8 cellular contexts compared by ENCODE assay signal in genomic region chr3:37243811-37244748, GRCh38. TPM values are rescaled to one million over a fixed set of nuclear protein-coding genes. Genes with fewer than 3 reads are reported as not detected.
A peak's percentile ranks its signal among the peaks of the same experiment; 100 is the strongest.
DNase-seq lines count a peak whose midpoint lies in the region; ATAC-seq and TF ChIP-seq lines count a peak whose summit lies in the region.

No MANE protein-coding gene starts in this region.

- peak overlapping the region; percentile 99 for H3K4me3 ChIP-seq in epithelial cell of esophagus (ENCODE audit: low read length)

- no peaks in the 10 kb centered on the region for H3K27me3 ChIP-seq in CD4-positive, alpha-beta T cell (ENCODE audit: control insufficient read depth, insufficient read depth, low read length)

- peak overlapping the region; percentile 89 for H3K4me3 Mint-ChIP-seq in CD4-positive, alpha-beta T cell
- peak overlapping the region; percentile 94 for H3K4me3 Mint-ChIP-seq in mesothelial cell of epicardium

- TF ChIP-seq CTCF in CD4-positive, alpha-beta T cell (IDR thresholded peaks at IDR 0.05): no peak
- TF ChIP-seq CTCF in epithelial cell of esophagus (IDR thresholded peaks at IDR 0.05; ENCODE audit: insufficient read depth, low read depth, low read length, missing control alignments) (no peak), mesothelial cell of epicardium (IDR thresholded peaks at IDR 0.05; ENCODE audit: unreplicated experiment) (no peak)

- peaks cover 64% of the 10 kb centered on the region for H3K4me1 Mint-ChIP-seq in CD4-positive, alpha-beta T cell (ENCODE audit: low read depth)
- H3K4me1 Mint-ChIP-seq in mesothelial cell of epicardium: peaks cover 30% of the 10 kb centered on the region

- CTCF ChIA-PET in CD4-positive, alpha-beta T cell (lab: Charles Lee): no interaction called here

- H3K27ac ChIP-seq in CD4-positive, alpha-beta T cell (ENCODE audit: low read depth, low read length): peak overlapping the region; percentile 85

- POLR2A ChIA-PET in CD4-positive, alpha-beta T cell (lab: Charles Lee): no interaction called here

- no peaks in the 10 kb centered on the region for H3K27me3 Mint-ChIP-seq in CD4-positive, alpha-beta T cell
- H3K27me3 Mint-ChIP-seq in mesothelial cell of epicardium (ENCODE audit: low read depth): no peaks in the 10 kb centered on the region

- peak overlapping the region; percentile 87 for H3K27ac Mint-ChIP-seq in CD4-positive, alpha-beta T cell
- H3K27ac Mint-ChIP-seq in mesothelial cell of epicardium: peak overlapping the region; percentile 99

- peaks cover 28% of the 10 kb centered on the region for H3K36me3 Mint-ChIP-seq in CD4-positive, alpha-beta T cell (ENCODE audit: low read depth)
- no peaks in the 10 kb centered on the region for H3K36me3 Mint-ChIP-seq in mesothelial cell of epicardium

- no peak for ATAC-seq in CD4-positive, alpha-beta T cell (ENCODE audit: poor library complexity)
- ATAC-seq in GM21447 (IDR thresholded peaks at IDR 0.05; ENCODE audit: unreplicated experiment) (peak; percentile 51), HG03354 (IDR thresholded peaks at IDR 0.05; ENCODE audit: poor library complexity, severe bottlenecking, unreplicated experiment) (no peak)

- no peaks in the 10 kb centered on the region for H3K9me3 Mint-ChIP-seq in CD4-positive, alpha-beta T cell
- no peaks in the 10 kb centered on the region for H3K9me3 Mint-ChIP-seq in mesothelial cell of epicardium

- peak in 7 of 10 experiments; percentile 1 to 44 (median 8) for DNase-seq in CD4-positive, alpha-beta T cell
- DNase-seq in MV-4-11 (lab: John Stamatoyannopoulos, UW) (peak; percentile 29), epithelial cell of esophagus (ENCODE audit: low read depth) (peak; percentile 93), mesothelial cell of epicardium (ENCODE audit: low spot score in 2 of 2, unreplicated experiment in 2 of 2) (peak; percentile 43 to 79)
- peak; percentile 42 for DNase-seq in activated CD8-positive, alpha-beta memory T cell treated with anti-CD3 and anti-CD28 coated beads, Interleukin-2, amount 50 U/mL, for 4 hours
- peak; percentile 12 to 37 for DNase-seq in stimulated activated CD8-positive, alpha-beta memory T cell treated with anti-CD3 and anti-CD28 coated beads, Interleukin-7, amount 100 ng/mL, for 4 hours (ENCODE audit: low read depth in 2 of 2)

- no peaks in the 10 kb centered on the region for H3K9me3 ChIP-seq in CD4-positive, alpha-beta T cell (ENCODE audit: control insufficient read depth, low read length)

- intact Hi-C loops in CD4-positive, alpha-beta T cell (cut with DNase I, micrococcal nuclease): no loop called here

RNA-seq across cellular contexts. Expression of gene GOLGA4, which starts 1.0 kb away (rescaled TPM):
- total RNA-seq in CD4-positive, alpha-beta T cell: 10 to 100 TPM; 50.2 TPM
- total RNA-seq in mesothelial cell of epicardium: 56.5 to 59.0 TPM (median 57.8 TPM) in 3 replicates

Comparison
In these comparisons a context has a peak if more than half of its experiments do, and no peak if none do; other contexts are left out.
1. DNase-seq: peak in every context shown above with its lines; median percentile 93 in epithelial cell of esophagus; 61 in mesothelial cell of epicardium; 42 in activated CD8-positive, alpha-beta memory T cell treated with anti-CD3 and anti-CD28 coated beads, Interleukin-2, amount 50 U/mL, for 4 hours; 29 in MV-4-11; 24 in stimulated activated CD8-positive, alpha-beta memory T cell treated with anti-CD3 and anti-CD28 coated beads, Interleukin-7, amount 100 ng/mL, for 4 hours; 8 in CD4-positive, alpha-beta T cell.